17 cellular contexts compared by ENCODE assay signal in genomic region chr6:24702720-24703282, GRCh38. TPM values are rescaled to one million over a fixed set of nuclear protein-coding genes. Genes with fewer than 3 reads are reported as not detected.
DNase-seq lines count a peak whose midpoint lies in the region; ATAC-seq, FAIRE-seq and TF ChIP-seq lines count a peak whose summit lies in the region.
"Had no signal": no experiment of that assay in that cellular context is flagged by ENCODE, and none has a peak within 500 bp of the region (broad histone marks: within the 10 kb centered on the region; RNA-seq: fewer than 3 reads in every experiment).

No MANE protein-coding gene starts in this region.

- peak overlapping the region; percentile 68 for H3K27ac Mint-ChIP-seq in activated CD4-positive, alpha-beta T cell treated with anti-CD3 and anti-CD28 coated beads for 36 hours
- no peak overlapping the region for H3K27ac Mint-ChIP-seq in activated CD4-positive, alpha-beta T cell treated with anti-CD3 and anti-CD28 coated beads, Interleukin-2, amount 10 ng/mL, durations not matched to agents 24 days and 14 days
- H3K27ac Mint-ChIP-seq in activated naive CD8-positive, alpha-beta T cell treated with anti-CD3 and anti-CD28 coated beads, Interleukin-2, amount 10 ng/mL, durations not matched to agents 7 days and 5 days, result peak overlapping the region; percentile 10
- H3K27ac Mint-ChIP-seq in natural killer cell, result peak overlapping the region; percentile 75 to 79
- H3K27ac Mint-ChIP-seq: type B pancreatic cell had no signal

- intact Hi-C loops in activated CD4-positive, alpha-beta T cell treated with anti-CD3 and anti-CD28 coated beads for 36 hours (cut with DNase I, micrococcal nuclease), result loop anchor here in 1 of 2 experiments (5.0 kb wide), 1 partner anchor 36 kb away; the partner anchor contains the start of genes ACOT13 and TDP2
- intact Hi-C loops in activated CD4-positive, alpha-beta T cell treated with anti-CD3 and anti-CD28 coated beads, Interleukin-2, amount 10 ng/mL, durations not matched to agents 24 days and 14 days (cut with micrococcal nuclease), result loop anchor here (5.0 kb wide), 1 partner anchor 36 kb away; the partner anchor contains the start of genes ACOT13 and TDP2
- intact Hi-C loops in natural killer cell (cut with micrococcal nuclease), result no loop called here
- intact Hi-C loops in colonic mucosa (cut with DNase I), result no loop called here

- no peaks in the 10 kb centered on the region for H3K27me3 ChIP-seq in colonic mucosa
- H3K27me3 ChIP-seq: dorsolateral prefrontal cortex, Peyer's patch had no signal

- no peak overlapping the region for H3K27ac ChIP-seq in colonic mucosa
- H3K27ac ChIP-seq: Peyer's patch had no signal

- peaks cover 60% of the 10 kb centered on the region for H3K36me3 Mint-ChIP-seq in activated CD4-positive, alpha-beta T cell treated with anti-CD3 and anti-CD28 coated beads for 36 hours (ENCODE audit: low read depth)
- H3K36me3 Mint-ChIP-seq in activated CD4-positive, alpha-beta T cell treated with anti-CD3 and anti-CD28 coated beads, Interleukin-2, amount 10 ng/mL, durations not matched to agents 24 days and 14 days (ENCODE audit: low read depth), result peaks cover 68% of the 10 kb centered on the region
- peaks cover 37% of the 10 kb centered on the region for H3K36me3 Mint-ChIP-seq in activated naive CD8-positive, alpha-beta T cell treated with anti-CD3 and anti-CD28 coated beads, Interleukin-2, amount 10 ng/mL, durations not matched to agents 7 days and 5 days
- peaks cover 32% of the 10 kb centered on the region for H3K36me3 Mint-ChIP-seq in natural killer cell

- H3K36me3 ChIP-seq in colonic mucosa, result peaks cover 22% of the 10 kb centered on the region

- no peaks in the 10 kb centered on the region for H3K9me3 ChIP-seq in colonic mucosa
- H3K9me3 ChIP-seq: Peyer's patch had no signal

- TF ChIP-seq CTCF in natural killer cell (IDR thresholded peaks at IDR 0.05) (no peak), colonic mucosa (IDR thresholded peaks at IDR 0.05) (no peak)

- no peak for FAIRE-seq in GM12892 (lab: Jason Lieb, UNC)
- FAIRE-seq: keratinocyte had no signal

- CTCF ChIA-PET in activated CD4-positive, alpha-beta T cell treated with anti-CD3 and anti-CD28 coated beads for 36 hours (lab: Charles Lee), result interaction anchor here (0.9 to 2.2 kb wide), 5 partner anchors 15 to 315 kb away, joined by 3 to 9 read pairs (median 4); no protein-coding TSS in a partner anchor

- ATAC-seq in activated CD4-positive, alpha-beta T cell treated with anti-CD3 and anti-CD28 coated beads for 36 hours, result no peak
- ATAC-seq in activated naive CD8-positive, alpha-beta T cell treated with anti-CD3 and anti-CD28 coated beads, Interleukin-2, amount 10 ng/mL, durations not matched to agents 7 days and 5 days (ENCODE audit: low read depth), result no peak
- ATAC-seq in natural killer cell, result no peak

- no peak overlapping the region for H3K4me3 ChIP-seq in colonic mucosa
- H3K4me3 ChIP-seq: dorsolateral prefrontal cortex, Peyer's patch had no signal

- no peaks in the 10 kb centered on the region for H3K27me3 Mint-ChIP-seq in activated CD4-positive, alpha-beta T cell treated with anti-CD3 and anti-CD28 coated beads for 36 hours
- H3K27me3 Mint-ChIP-seq in activated CD4-positive, alpha-beta T cell treated with anti-CD3 and anti-CD28 coated beads, Interleukin-2, amount 10 ng/mL, durations not matched to agents 24 days and 14 days, result no peaks in the 10 kb centered on the region
- H3K27me3 Mint-ChIP-seq in activated naive CD8-positive, alpha-beta T cell treated with anti-CD3 and anti-CD28 coated beads, Interleukin-2, amount 10 ng/mL, durations not matched to agents 7 days and 5 days, result no peaks in the 10 kb centered on the region
- no peaks in the 10 kb centered on the region for H3K27me3 Mint-ChIP-seq in natural killer cell (ENCODE audit: low read depth in 2 of 2)
- H3K27me3 Mint-ChIP-seq: type B pancreatic cell had no signal

- H3K4me1 ChIP-seq in colonic mucosa, result no peaks in the 10 kb centered on the region
- H3K4me1 ChIP-seq: Peyer's patch had no signal

- no peaks in the 10 kb centered on the region for H3K9me3 Mint-ChIP-seq in activated CD4-positive, alpha-beta T cell treated with anti-CD3 and anti-CD28 coated beads for 36 hours (ENCODE audit: low read depth)
- H3K9me3 Mint-ChIP-seq in activated CD4-positive, alpha-beta T cell treated with anti-CD3 and anti-CD28 coated beads, Interleukin-2, amount 10 ng/mL, durations not matched to agents 24 days and 14 days, result no peaks in the 10 kb centered on the region
- no peaks in the 10 kb centered on the region for H3K9me3 Mint-ChIP-seq in activated naive CD8-positive, alpha-beta T cell treated with anti-CD3 and anti-CD28 coated beads, Interleukin-2, amount 10 ng/mL, durations not matched to agents 7 days and 5 days
- H3K9me3 Mint-ChIP-seq in natural killer cell, result no peaks in the 10 kb centered on the region
- H3K9me3 Mint-ChIP-seq: type B pancreatic cell had no signal

- no peak for DNase-seq in activated CD4-positive, alpha-beta T cell treated with anti-CD3 and anti-CD28 coated beads for 36 hours
- DNase-seq in activated CD4-positive, alpha-beta T cell treated with anti-CD3 and anti-CD28 coated beads, Interleukin-2, amount 10 ng/mL, durations not matched to agents 24 days and 14 days, result no peak
- no peak for DNase-seq in GM12892 (ENCODE audit: insufficient read length)
- no peak for DNase-seq in activated naive CD8-positive, alpha-beta T cell treated with anti-CD3 and anti-CD28 coated beads, Interleukin-2, amount 10 ng/mL, durations not matched to agents 7 days and 5 days
- no peak for DNase-seq in natural killer cell
- DNase-seq in GDM1 (lab: John Stamatoyannopoulos, UW), result no peak
- no peak for DNase-seq in colonic mucosa
- no peak for DNase-seq in activated gamma-delta T cell treated with Interleukin-2 at 50 U/mL for 16 hours
- DNase-seq: activated CD4-positive, alpha-beta T cell treated with anti-CD3 and anti-CD28 coated beads for 1 hour; activated T-cell treated with anti-CD3 and anti-CD28 coated beads, Interleukin-2, amount 50 U/mL, for 1 hour; COR-L47; dorsolateral prefrontal cortex; head of caudate nucleus; Peyer's patch; stimulated activated CD4-positive, alpha-beta T cell treated with anti-CD3 and anti-CD28 coated beads, Interleukin-4, amount 100 ng/mL, for 1 hour had no signal

- POLR2A ChIA-PET in activated CD4-positive, alpha-beta T cell treated with anti-CD3 and anti-CD28 coated beads for 36 hours (lab: Charles Lee), result interaction anchor here (0.6 to 0.7 kb wide), 2 partner anchors 72 to 81 kb away, joined by 3 read pairs; no protein-coding TSS in a partner anchor
- POLR2A ChIA-PET in activated naive CD8-positive, alpha-beta T cell treated with anti-CD3 and anti-CD28 coated beads, Interleukin-2, amount 10 ng/mL, durations not matched to agents 7 days and 5 days (lab: Charles Lee), result interaction anchor here (0.6 to 1.4 kb wide), 2 partner anchors 10 to 1132 kb away, joined by 3 to 5 read pairs; no protein-coding TSS in a partner anchor

- TF ChIP-seq POLR2A in GM12892 (IDR thresholded peaks at IDR 0.05; ENCODE audit: low read depth, low read length), result peak; percentile 40

- H3K4me3 Mint-ChIP-seq in activated CD4-positive, alpha-beta T cell treated with anti-CD3 and anti-CD28 coated beads for 36 hours, result no peak overlapping the region
- H3K4me3 Mint-ChIP-seq in activated CD4-positive, alpha-beta T cell treated with anti-CD3 and anti-CD28 coated beads, Interleukin-2, amount 10 ng/mL, durations not matched to agents 24 days and 14 days, result no peak overlapping the region
- H3K4me3 Mint-ChIP-seq in activated naive CD8-positive, alpha-beta T cell treated with anti-CD3 and anti-CD28 coated beads, Interleukin-2, amount 10 ng/mL, durations not matched to agents 7 days and 5 days, result no peak overlapping the region
- H3K4me3 Mint-ChIP-seq in natural killer cell, result no peak overlapping the region
- H3K4me3 Mint-ChIP-seq: type B pancreatic cell had no signal

- H3K9ac ChIP-seq in colonic mucosa (ENCODE audit: low read depth in 2 of 2, low read length in 2 of 2), result no peak overlapping the region

- H3K4me1 Mint-ChIP-seq in activated CD4-positive, alpha-beta T cell treated with anti-CD3 and anti-CD28 coated beads for 36 hours, result peaks cover 73% of the 10 kb centered on the region
- H3K4me1 Mint-ChIP-seq in activated CD4-positive, alpha-beta T cell treated with anti-CD3 and anti-CD28 coated beads, Interleukin-2, amount 10 ng/mL, durations not matched to agents 24 days and 14 days, result peaks cover 17% of the 10 kb centered on the region
- peaks cover 10% of the 10 kb centered on the region for H3K4me1 Mint-ChIP-seq in activated naive CD8-positive, alpha-beta T cell treated with anti-CD3 and anti-CD28 coated beads, Interleukin-2, amount 10 ng/mL, durations not matched to agents 7 days and 5 days
- H3K4me1 Mint-ChIP-seq in natural killer cell, result peaks cover 19 to 30% of the 10 kb centered on the region in 2 donors

RNA-seq across cellular contexts. Expression of gene C6orf62, which starts 16.2 kb away (rescaled TPM):
- 100 to 1,000 TPM; 141 to 147 TPM for total RNA-seq in activated CD4-positive, alpha-beta T cell treated with anti-CD3 and anti-CD28 coated beads for 36 hours
- 113 and 118 TPM in 2 replicates for total RNA-seq in activated CD4-positive, alpha-beta T cell treated with anti-CD3 and anti-CD28 coated beads, Interleukin-2, amount 10 ng/mL, durations not matched to agents 24 days and 14 days
- polyA plus RNA-seq in GM12892 (2012; ENCODE audit: missing spikeins), result 86.2 TPM
- 100 to 1,000 TPM; 161 to 166 TPM for total RNA-seq in activated naive CD8-positive, alpha-beta T cell treated with anti-CD3 and anti-CD28 coated beads, Interleukin-2, amount 10 ng/mL, durations not matched to agents 7 days and 5 days
- 100 to 1,000 TPM; 129 to 163 (median 130) TPM for total RNA-seq in natural killer cell
- total RNA-seq in colonic mucosa, result 10 to 100 TPM; 70.5 to 85.3 TPM

RNA-seq across cellular contexts. Expression of gene ACOT13, which starts 35.9 kb away (rescaled TPM):
- 10 to 100 TPM; 37.3 to 47.9 TPM for total RNA-seq in activated CD4-positive, alpha-beta T cell treated with anti-CD3 and anti-CD28 coated beads for 36 hours
- total RNA-seq in activated CD4-positive, alpha-beta T cell treated with anti-CD3 and anti-CD28 coated beads, Interleukin-2, amount 10 ng/mL, durations not matched to agents 24 days and 14 days, result 25.3 and 30.0 TPM in 2 replicates
- polyA plus RNA-seq in GM12892 (2012; ENCODE audit: missing spikeins), result 35.5 TPM
- 10 to 100 TPM; 16.6 to 20.6 TPM for total RNA-seq in activated naive CD8-positive, alpha-beta T cell treated with anti-CD3 and anti-CD28 coated beads, Interleukin-2, amount 10 ng/mL, durations not matched to agents 7 days and 5 days
- 1 to 10 TPM; 3.2 to 4.3 (median 4.2) TPM for total RNA-seq in natural killer cell
- total RNA-seq in colonic mucosa, result 10 to 100 TPM; 39.6 to 63.6 TPM

RNA-seq across cellular contexts. Expression of gene TDP2, which starts 36.1 kb away (rescaled TPM):
- total RNA-seq in activated CD4-positive, alpha-beta T cell treated with anti-CD3 and anti-CD28 coated beads for 36 hours, result 10 to 100 TPM; 41.4 to 45.4 TPM
- total RNA-seq in activated CD4-positive, alpha-beta T cell treated with anti-CD3 and anti-CD28 coated beads, Interleukin-2, amount 10 ng/mL, durations not matched to agents 24 days and 14 days, result 45.3 and 45.9 TPM in 2 replicates
- polyA plus RNA-seq in GM12892 (2012; ENCODE audit: missing spikeins), result 47.2 TPM
- 10 to 100 TPM; 48.9 to 54.5 TPM for total RNA-seq in activated naive CD8-positive, alpha-beta T cell treated with anti-CD3 and anti-CD28 coated beads, Interleukin-2, amount 10 ng/mL, durations not matched to agents 7 days and 5 days
- total RNA-seq in natural killer cell (10 to 100 TPM; 43.2 to 51.9 (median 49.5) TPM), colonic mucosa (100 to 1,000 TPM; 209 to 408 TPM)

RNA-seq across cellular contexts. Expression of gene KIAA0319, which starts 56.8 kb away (rescaled TPM):
- under 1 TPM; 0.09 TPM for total RNA-seq in activated CD4-positive, alpha-beta T cell treated with anti-CD3 and anti-CD28 coated beads for 36 hours
- 0.02 TPM in 1 of 2 replicates, not detected in the other for total RNA-seq in activated CD4-positive, alpha-beta T cell treated with anti-CD3 and anti-CD28 coated beads, Interleukin-2, amount 10 ng/mL, durations not matched to agents 24 days and 14 days
- not detected for polyA plus RNA-seq in GM12892 (2012; ENCODE audit: missing spikeins)
- total RNA-seq in activated naive CD8-positive, alpha-beta T cell treated with anti-CD3 and anti-CD28 coated beads, Interleukin-2, amount 10 ng/mL, durations not matched to agents 7 days and 5 days, result under 1 TPM in 1 of 2 experiments, not detected in 1; 0.06 TPM
- total RNA-seq in natural killer cell, result under 1 TPM in 1 of 3 donors, not detected in 2; 0.08 TPM
- total RNA-seq in colonic mucosa, result 1 to 10 TPM; 1.2 to 1.7 TPM
